Comparison of ENCODE assay signal across 20 cellular contexts in genomic region chr9:16068476-16068875, GRCh38.
"Had no signal": no experiment of that assay in that cellular context is flagged by ENCODE, and none has a peak within 500 bp of the region (broad histone marks: within the 10 kb centered on the region; RNA-seq: fewer than 3 reads in every experiment).

No MANE protein-coding gene starts in this region.

- DNase-seq: central memory CD4-positive, alpha-beta T cell; colonic mucosa; effector CD8-positive, alpha-beta T cell; endodermal cell; gastrocnemius medialis; head of caudate nucleus; left cardiac atrium; left lung; mesendoderm; natural killer cell; right lobe of liver; small intestine; stimulated activated CD4-positive, alpha-beta T cell treated with anti-CD3 and anti-CD28 coated beads, Interleukin-15, amount 100 ng/mL, for 24 hours; stimulated activated CD4-positive, alpha-beta T cell treated with anti-CD3 and anti-CD28 coated beads, Interleukin-2, amount 100 ng/mL, for 48 hours; stimulated activated naive B cell treated with anti-CD40 and anti-IgM and Interleukin-4, amounts not matched to agents 10 μg/mL and 1 μg/mL and 100 μg/mL, for 72 hours; thyroid gland had no signal

- H3K36me3 ChIP-seq: colonic mucosa, gastrocnemius medialis, left lung, neutrophil, right lobe of liver, thyroid gland, upper lobe of left lung had no signal

- H3K27ac ChIP-seq: colonic mucosa, epithelial cell of prostate, gastrocnemius medialis, left lung, neutrophil, parathyroid adenoma, right lobe of liver, thyroid gland, upper lobe of left lung had no signal

- H3K9me3 ChIP-seq: colonic mucosa, gastrocnemius medialis, neutrophil, right lobe of liver, thyroid gland, upper lobe of left lung had no signal

- H3K4me3 ChIP-seq: colonic mucosa, gastrocnemius medialis, left lung, right lobe of liver, thyroid gland, upper lobe of left lung had no signal

- H3K4me1 ChIP-seq: colonic mucosa, gastrocnemius medialis, left lung, parathyroid adenoma, right lobe of liver, thyroid gland, upper lobe of left lung had no signal

- H3K27me3 ChIP-seq: colonic mucosa, gastrocnemius medialis, left lung, neutrophil, right lobe of liver, thyroid gland, upper lobe of left lung had no signal
